8 cellular contexts compared by ENCODE assay signal in genomic region chr1:43549921-43550597, GRCh38. TPM values are rescaled to one million over a fixed set of nuclear protein-coding genes. Genes with fewer than 3 reads are reported as not detected.
DNase-seq lines count a peak whose midpoint lies in the region; ATAC-seq and TF ChIP-seq lines count a peak whose summit lies in the region.

No MANE protein-coding gene starts in this region.

- no peaks in the 10 kb centered on the region for H3K36me3 Mint-ChIP-seq in CD8-positive, alpha-beta memory T cell
- H3K36me3 Mint-ChIP-seq in brain = peaks cover 44% of the 10 kb centered on the region

- no peaks in the 10 kb centered on the region for H3K9me3 Mint-ChIP-seq in CD8-positive, alpha-beta memory T cell
- H3K9me3 Mint-ChIP-seq in brain = no peaks in the 10 kb centered on the region

- H3K4me3 Mint-ChIP-seq in CD8-positive, alpha-beta memory T cell = peak overlapping the region in 6 of 7 donors; percentile 1 to 71 (median 40)
- H3K4me3 Mint-ChIP-seq in brain = peak overlapping the region in 3 of 5 experiments; percentile 6 to 52 (median 44)

- H3K36me3 ChIP-seq in CD8-positive, alpha-beta memory T cell (ENCODE audit: insufficient read depth, low read length) = no peaks in the 10 kb centered on the region
- peaks cover 0 to 14% (median 6%) of the 10 kb centered on the region in 4 donors for H3K36me3 ChIP-seq in right lobe of liver

- no peaks in the 10 kb centered on the region for H3K4me1 ChIP-seq in CD8-positive, alpha-beta memory T cell (ENCODE audit: insufficient read depth, low read length)
- H3K4me1 ChIP-seq in right lobe of liver = peaks cover 0 to 82% (median 45%) of the 10 kb centered on the region in 4 donors

- WGBS in right lobe of liver (ENCODE audit: insufficient coverage, low coverage, low lambda C conversion rate, missing lambda C conversion rate) = 6% methylated on average over 13 of the region's 30 CpGs

- CTCF ChIA-PET in CD8-positive, alpha-beta memory T cell (lab: Charles Lee) = no interaction called here

- TF ChIP-seq CTCF in brain (conservative IDR thresholded peaks at IDR 0.05) (no peak), right lobe of liver (IDR thresholded peaks at IDR 0.05) (no peak)

- peaks cover 10 to 30% of the 10 kb centered on the region in 2 donors for H3K27me3 Mint-ChIP-seq in CD8-positive, alpha-beta memory T cell
- no peaks in the 10 kb centered on the region for H3K27me3 Mint-ChIP-seq in brain

- no peak overlapping the region for H3K27ac ChIP-seq in CD8-positive, alpha-beta memory T cell (ENCODE audit: low read depth, low read length)
- peak overlapping the region; percentile 77 to 82 (median 81) for H3K27ac ChIP-seq in right lobe of liver

- peak; percentile 45 for TF ChIP-seq POLR2A in right lobe of liver (IDR thresholded peaks at IDR 0.05)

- DNase-seq in CD8-positive, alpha-beta memory T cell = no peak
- DNase-seq in NCI-H1105 (lab: John Stamatoyannopoulos, UW) (peak; percentile 94), right lobe of liver (peak; percentile 87 to 93 (median 92)), ureter (ENCODE audit: low spot score) (peak; percentile 92), glomerular visceral epithelial cell (ENCODE audit: extremely low spot score) (no peak), RKO (ENCODE audit: low spot score) (no peak)

- no peaks in the 10 kb centered on the region for H3K27me3 ChIP-seq in CD8-positive, alpha-beta memory T cell (ENCODE audit: insufficient read depth, low read length, poor library complexity, severe bottlenecking)
- no peaks in the 10 kb centered on the region for H3K27me3 ChIP-seq in right lobe of liver

- peak overlapping the region in 2 of 8 donors; percentile 23 to 52 for H3K27ac Mint-ChIP-seq in CD8-positive, alpha-beta memory T cell
- H3K27ac Mint-ChIP-seq in brain = peak overlapping the region in 4 of 5 experiments; percentile 62 to 76 (median 70)

- POLR2A ChIA-PET in CD8-positive, alpha-beta memory T cell (lab: Charles Lee) = no interaction called here

- peaks cover 4 to 8% (median 7%) of the 10 kb centered on the region in 3 donors for H3K4me1 Mint-ChIP-seq in CD8-positive, alpha-beta memory T cell
- peaks cover 58% of the 10 kb centered on the region for H3K4me1 Mint-ChIP-seq in brain

- no peaks in the 10 kb centered on the region for H3K9me3 ChIP-seq in CD8-positive, alpha-beta memory T cell (ENCODE audit: low read length)
- H3K9me3 ChIP-seq in right lobe of liver = no peaks in the 10 kb centered on the region

- no peak overlapping the region for H3K4me3 ChIP-seq in CD8-positive, alpha-beta memory T cell (ENCODE audit: low read length)
- peak overlapping the region; percentile 20 to 51 (median 41) for H3K4me3 ChIP-seq in right lobe of liver

- intact Hi-C loops in right lobe of liver (cut with DNase I) = no loop called here

- peak; percentile 41 to 57 (median 52) for ATAC-seq in right lobe of liver
- no peak for ATAC-seq in HG02588 (IDR thresholded peaks at IDR 0.05; ENCODE audit: unreplicated experiment)

RNA-seq across cellular contexts. Expression of gene PTPRF, which starts 19.4 kb away (rescaled TPM):
- under 1 TPM; 0.39 to 0.47 TPM for total RNA-seq in CD8-positive, alpha-beta memory T cell
- not detected for polyA plus RNA-seq in CD8-positive, alpha-beta memory T cell
- polyA plus RNA-seq in brain (ENCODE audit: insufficient read depth, low read depth, low replicate concordance) = 147 TPM
- total RNA-seq in right lobe of liver (100 to 1,000 TPM in 4 of 6 experiments, 10 to 100 TPM in 2; 97.1 to 252 (median 160) TPM), ureter (405 TPM)

Comparison
In these comparisons a context has a peak if more than half of its experiments do, and no peak if none do; other contexts are left out.
1. DNase-seq: peak in NCI-H1105 (single experiment), right lobe of liver (3 of 3) and ureter (single experiment); none in CD8-positive, alpha-beta memory T cell (0 of 5), glomerular visceral epithelial cell (single experiment) and RKO (single experiment).
2. RNA of gene PTPRF, which starts 19.4 kb away (total RNA-seq): 405 TPM in ureter (single experiment) and 97.1 to 252 TPM in right lobe of liver; 0.39 to 0.47 TPM in CD8-positive, alpha-beta memory T cell; every median in the first group is over 10 times any median in the second.